Comparison of ENCODE assay signal across 23 cellular contexts in the genomic region with DNA sequence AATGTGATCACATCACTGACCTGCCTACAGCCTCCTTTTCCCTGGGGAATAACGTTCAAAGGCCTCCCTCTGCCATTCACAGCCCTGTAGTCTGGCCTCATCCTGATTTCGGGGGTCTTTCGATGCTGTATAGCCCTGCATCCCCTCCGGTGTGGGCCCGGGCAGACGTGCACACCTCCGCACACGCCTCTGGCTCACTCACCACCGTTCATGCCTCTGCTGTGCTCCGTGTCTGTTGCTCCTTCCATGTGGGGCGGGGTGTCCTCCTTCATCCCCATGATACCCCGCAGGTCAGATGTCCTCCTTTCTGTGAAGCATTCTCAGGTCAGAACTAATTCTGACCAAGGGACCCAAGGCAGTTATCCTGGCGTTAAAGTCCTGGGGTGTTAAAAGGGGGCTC. TPM values are rescaled to one million over a fixed set of nuclear protein-coding genes. Genes with fewer than 3 reads are reported as not detected.
"Had no signal": no experiment of that assay in that cellular context is flagged by ENCODE, and none has a peak within 500 bp of the region (broad histone marks: within the 10 kb centered on the region; RNA-seq: fewer than 3 reads in every experiment).

No MANE protein-coding gene starts in this region.

- H3K27me3 Mint-ChIP-seq: activated naive CD4-positive, alpha-beta T cell treated with anti-CD3 and anti-CD28 coated beads, Interleukin-2, amount 50 U/mL, for 24 hours; progenitor cell of endocrine pancreas; stimulated activated naive CD8-positive, alpha-beta T cell treated with anti-CD3 and anti-CD28 coated beads, Interleukin-15, amount 100 ng/mL, for 72 hours had no signal

- H3K4me3 Mint-ChIP-seq: activated naive CD4-positive, alpha-beta T cell treated with anti-CD3 and anti-CD28 coated beads, Interleukin-2, amount 50 U/mL, for 24 hours; nephron; stimulated activated naive CD8-positive, alpha-beta T cell treated with anti-CD3 and anti-CD28 coated beads, Interleukin-15, amount 100 ng/mL, for 72 hours had no signal

- H3K27me3 ChIP-seq: dorsolateral prefrontal cortex, foreskin keratinocyte, hepatocyte, right atrium auricular region, testis, upper lobe of left lung had no signal

- H3K9me3 Mint-ChIP-seq: activated naive CD4-positive, alpha-beta T cell treated with anti-CD3 and anti-CD28 coated beads, Interleukin-2, amount 50 U/mL, for 24 hours; nephron; stimulated activated naive CD8-positive, alpha-beta T cell treated with anti-CD3 and anti-CD28 coated beads, Interleukin-15, amount 100 ng/mL, for 72 hours had no signal

- H3K4me3 ChIP-seq: dorsolateral prefrontal cortex, hepatocyte, right atrium auricular region, SK-N-MC, testis, upper lobe of left lung had no signal

- ATAC-seq: foreskin keratinocyte; left cardiac atrium; stimulated activated naive CD8-positive, alpha-beta T cell treated with anti-CD3 and anti-CD28 coated beads, Interleukin-15, amount 100 ng/mL, for 72 hours had no signal

- H3K4me1 Mint-ChIP-seq: nephron had no signal

- H3K4me1 ChIP-seq: foreskin keratinocyte, testis had no signal

- H3K27ac ChIP-seq: dorsolateral prefrontal cortex, foreskin keratinocyte, hepatocyte, right atrium auricular region, SK-N-MC, testis, upper lobe of left lung had no signal

- H3K27ac Mint-ChIP-seq: activated naive CD4-positive, alpha-beta T cell treated with anti-CD3 and anti-CD28 coated beads, Interleukin-2, amount 50 U/mL, for 24 hours; nephron had no signal

- H3K9me3 ChIP-seq: right atrium auricular region, testis, upper lobe of left lung had no signal

- DNase-seq: activated CD4-positive, alpha-beta T cell treated with anti-CD3 and anti-CD28 coated beads, Interleukin-2, amount 50 U/mL, for 1 hour; activated effector memory CD4-positive, alpha-beta T cell treated with anti-CD3 and anti-CD28 coated beads, Interleukin-2, amount 50 U/mL, for 16 hours; amniotic stem cell; foreskin keratinocyte; left cardiac atrium; occipital lobe; stimulated activated CD4-positive, alpha-beta T cell treated with anti-CD3 and anti-CD28 coated beads, Interleukin-2, amount 100 ng/mL, for 24 hours; stimulated activated naive CD8-positive, alpha-beta T cell treated with anti-CD3 and anti-CD28 coated beads, Interleukin-15, amount 100 ng/mL, for 72 hours; T1000; testis had no signal

RNA-seq across cellular contexts. Expression of a gene that starts 47.7 kb away (rescaled TPM):
- total RNA-seq: dorsolateral prefrontal cortex, epithelial cell of proximal tubule, fibroblast of lung, foreskin keratinocyte, hepatocyte, left cardiac atrium, lower leg skin, mesenteric fat pad, occipital lobe, progenitor cell of endocrine pancreas, right atrium auricular region, skeletal muscle tissue, upper lobe of left lung had no signal
- polyA plus RNA-seq: fibroblast of lung, foreskin keratinocyte, hepatocyte had no signal
